In genomic region chr6:37128863-37129443, GRCh38 we compare ENCODE assay signal across 7 cellular contexts. TPM values are rescaled to one million over a fixed set of nuclear protein-coding genes. Genes with fewer than 3 reads are reported as not detected.
DNase-seq lines count a peak whose midpoint lies in the region; ATAC-seq, FAIRE-seq and TF ChIP-seq lines count a peak whose summit lies in the region.
"Not testable (repeated sequence)": the region's sequence is repeated elsewhere in the genome, so short reads cannot be mapped to it uniquely, and the experiment has no call there.

No MANE protein-coding gene starts in this region.

- H3K27ac Mint-ChIP-seq in H9 (peak overlapping the region; percentile 94 to 97 (median 95); a peak in 6 of 7 replicates), neural progenitor cell (peak overlapping the region; percentile 69)

- not testable (repeated sequence) for H3K9ac ChIP-seq in H9 (ENCODE audit: extremely low read depth, insufficient read length, low read length); neural progenitor cell
- peak overlapping the region; percentile 75 for H3K9ac ChIP-seq in HepG2 (ENCODE audit: insufficient read depth, low read depth, low read length)

- in situ Hi-C loops in Panc1 (cut with HindIII; ENCODE audit: low pct_unique_long_range_greater_than_20kb, low sequenced_read_pairs); brain microvascular endothelial cell (cut with HindIII; ENCODE audit: low pct_ligation_motif_present, low sequenced_read_pairs); HepG2 (cut with HindIII; ENCODE audit: extremely low pct_ligation_motif_present, low pct_unique_long_range_greater_than_20kb): not testable (repeated sequence)

- H4K8ac ChIP-seq in H9 (replicated peaks; ENCODE audit: insufficient read length, low read depth, low read length), result not testable (repeated sequence)

- not testable (repeated sequence) for H3K27me3 Mint-ChIP-seq in H9 (ENCODE audit: low read depth)
- H3K27me3 Mint-ChIP-seq in neural progenitor cell (ENCODE audit: insufficient read depth, low read depth), result peaks cover 22% of the 10 kb centered on the region

- not testable (repeated sequence) for TF ChIP-seq CTCF in H9 (conservative IDR thresholded peaks at IDR 0.05); Panc1 (IDR thresholded peaks at IDR 0.05); brain microvascular endothelial cell (IDR thresholded peaks at IDR 0.05; ENCODE audit: low read depth, low read length, missing control alignments); heart left ventricle (IDR thresholded peaks at IDR 0.05); HepG2 (CRISPR knock-in tag; IDR thresholded peaks at IDR 0.05); neural progenitor cell (IDR thresholded peaks at IDR 0.05); stomach (IDR thresholded peaks at IDR 0.05)

- not testable (repeated sequence) for BruUV-seq in Panc1 (replicated peaks; lab: Mats Ljungman, UMichigan); HepG2 (replicated peaks; lab: Mats Ljungman, UMichigan)

- not testable (repeated sequence) for DNase-seq in H9; Panc1 (ENCODE audit: low read depth, low spot score); brain microvascular endothelial cell; heart left ventricle; HepG2 (ENCODE audit: low spot score); neural progenitor cell (ENCODE audit: low spot score); stomach

- not testable (repeated sequence) for H3K79me1 ChIP-seq in H9 (ENCODE audit: insufficient read depth, low read depth, low read length, poor library complexity, severe bottlenecking)

- not testable (repeated sequence) for H2BK5ac ChIP-seq in H9 (ENCODE audit: insufficient read length, low read length)

- not testable (repeated sequence) for H3K18ac ChIP-seq in H9 (ENCODE audit: insufficient read length, low read depth, low read length)

- not testable (repeated sequence) for H3K27ac ChIP-seq in H9 (ENCODE audit: insufficient read length, low read depth, low read length); neural progenitor cell
- peak overlapping the region; percentile 98 for H3K27ac ChIP-seq in Panc1 (ENCODE audit: low read length)
- H3K27ac ChIP-seq in brain microvascular endothelial cell, result peak overlapping the region; percentile 77
- H3K27ac ChIP-seq in heart left ventricle, result peak overlapping the region in 11 of 12 donors; percentile 36 to 93 (median 62)
- H3K27ac ChIP-seq in HepG2 (ENCODE audit: extremely low read length, insufficient read depth, low read length), result peak overlapping the region; percentile 95
- H3K27ac ChIP-seq in stomach, result peak overlapping the region in 4 of 5 donors; percentile 5 to 90 (median 42)

- ATAC-seq in Panc1, heart left ventricle: not testable (repeated sequence)
- ATAC-seq in HepG2, result peak; percentile 15

- not testable (repeated sequence) for TF ChIP-seq POLR2A in heart left ventricle (IDR thresholded peaks at IDR 0.05); HepG2 (IDR thresholded peaks at IDR 0.05; ENCODE audit: insufficient read depth in 1 of 2, low read depth in 2 of 2, low read length in 2 of 2); stomach (IDR thresholded peaks at IDR 0.05)

- not testable (repeated sequence) for H3K9me3 ChIP-seq in H9 (ENCODE audit: control insufficient read depth, low read depth, low read length); Panc1 (ENCODE audit: control insufficient read depth, insufficient read depth, low read depth, low read length); heart left ventricle; HepG2 (ENCODE audit: low read length); neural progenitor cell (ENCODE audit: low read depth); stomach

- H4K91ac ChIP-seq in H9 (ENCODE audit: insufficient read length, low read depth, low read length), result not testable (repeated sequence)

- H4K5ac ChIP-seq in H9 (ENCODE audit: insufficient read length, low read depth, low read length), result not testable (repeated sequence)

- H3K23ac ChIP-seq in H9 (ENCODE audit: insufficient read length, low read depth, low read length), result not testable (repeated sequence)

- H4K20me1 ChIP-seq in H9 (ENCODE audit: control insufficient read depth, insufficient read depth, insufficient read length); HepG2 (ENCODE audit: insufficient read depth, low read length); neural progenitor cell (ENCODE audit: low read depth): not testable (repeated sequence)

- H2BK120ac ChIP-seq in H9 (ENCODE audit: low read depth, low read length, poor library complexity, severe bottlenecking), result not testable (repeated sequence)

- not testable (repeated sequence) for H2BK12ac ChIP-seq in H9 (ENCODE audit: insufficient read length, low read depth, low read length)

- not testable (repeated sequence) for H2AFZ ChIP-seq in H9 (ENCODE audit: low read length); HepG2 (ENCODE audit: low read length); neural progenitor cell (replicated peaks)

- not testable (repeated sequence) for H3K36me3 ChIP-seq in Panc1 (ENCODE audit: control insufficient read depth, insufficient read depth, low read length); brain microvascular endothelial cell (replicated peaks); heart left ventricle; HepG2 (replicated peaks in 1 of 2; ENCODE audit: control insufficient read depth in 1 of 2, insufficient read depth in 2 of 2, low read length in 2 of 2); neural progenitor cell; stomach

- POLR2A ChIA-PET in Panc1 (lab: Charles Lee), result interaction anchor here (0.7 kb wide), 1 partner anchor 41 kb away, joined by 11 read pairs; no protein-coding TSS in a partner anchor
- POLR2A ChIA-PET in HepG2 (lab: Yijun Ruan, JAX), result interaction anchor here (0.5 to 5.4 kb wide), 17 partner anchors 9 to 519 kb away, joined by 3 to 234 read pairs (median 18); partner anchors contain the start of gene PIM1

- peaks cover 58 to 72% of the 10 kb centered on the region in 2 experiments for H3K4me1 Mint-ChIP-seq in H9
- H3K4me1 Mint-ChIP-seq in neural progenitor cell, result peaks cover 65% of the 10 kb centered on the region

- intact Hi-C loops in Panc1 (cut with micrococcal nuclease; ENCODE audit: unreplicated experiment) (loop anchor here (5.0 kb wide), 1 partner anchor 72 kb away; no protein-coding TSS in a partner anchor), HepG2 (cut with micrococcal nuclease; ENCODE audit: unreplicated experiment) (loop anchor here (1.0 to 5.0 kb wide), 3 partner anchors 25 to 72 kb away; no protein-coding TSS in a partner anchor)
- intact Hi-C loops in heart left ventricle (cut with DNase I); stomach (cut with DNase I; ENCODE audit: low total_unique reads): not testable (repeated sequence)

- H2BK20ac ChIP-seq in H9 (ENCODE audit: low read depth, low read length, poor library complexity, severe bottlenecking), result not testable (repeated sequence)

- not testable (repeated sequence) for H3K23me2 ChIP-seq in H9 (ENCODE audit: insufficient read length, low read depth, low read length, poor library complexity, severe bottlenecking)

- H2AK5ac ChIP-seq in H9 (ENCODE audit: insufficient read length, low read length), result not testable (repeated sequence)

- H3K4me3 Mint-ChIP-seq in H9, result 0 out of 5 replicates have a peak overlapping the region, but pooled peaks of 1 of the 2 experiments have one; percentile 20
- not testable (repeated sequence) for H3K4me3 Mint-ChIP-seq in neural progenitor cell

- H3K36me3 Mint-ChIP-seq in H9 (ENCODE audit: insufficient read depth in 1 of 3, low read depth in 3 of 3), result peaks cover 10 to 16% (median 10%) of the 10 kb centered on the region in 3 experiments
- H3K36me3 Mint-ChIP-seq in neural progenitor cell, result not testable (repeated sequence)

- not testable (repeated sequence) for TF ChIP-seq RAD21 in HepG2 (CRISPR knock-in tag; IDR thresholded peaks at IDR 0.05)

- not testable (repeated sequence) for FAIRE-seq in HepG2 (lab: Jason Lieb, UNC)

- not testable (repeated sequence) for TF ChIP-seq EP300 in HepG2 (IDR thresholded peaks at IDR 0.05; ENCODE audit: low read depth in 2 of 2, low read length in 2 of 2); HepG2 (CRISPR knock-in tag; IDR thresholded peaks at IDR 0.05; ENCODE audit: borderline replicate concordance); stomach (IDR thresholded peaks at IDR 0.05)

- peaks cover 68% of the 10 kb centered on the region for H3F3A ChIP-seq in neural progenitor cell (ENCODE audit: low read depth)

- not testable (repeated sequence) for H3K79me2 ChIP-seq in H9 (ENCODE audit: insufficient read depth, low read length); HepG2 (ENCODE audit: insufficient read depth, low read length)
- H3K79me2 ChIP-seq in neural progenitor cell (ENCODE audit: low read depth), result peaks cover 12% of the 10 kb centered on the region

- H2BK15ac ChIP-seq in H9 (ENCODE audit: low read depth, low read length), result not testable (repeated sequence)

- H3K4me3 ChIP-seq in Panc1 (ENCODE audit: low read depth in 2 of 2, low read length in 2 of 2); brain microvascular endothelial cell (ENCODE audit: low read depth, low read length); heart left ventricle; neural progenitor cell; stomach: not testable (repeated sequence)
- peak overlapping the region in 2 of 3 experiments; percentile 23 to 52; a peak in 3 of 6 replicates for H3K4me3 ChIP-seq in HepG2 (replicated peaks in 1 of 3; ENCODE audit: insufficient read depth in 1 of 3, low read depth in 2 of 3, low read length in 3 of 3)

- not testable (repeated sequence) for H3K4ac ChIP-seq in H9 (ENCODE audit: low read depth, low read length)

- H3K9me3 Mint-ChIP-seq in H9, neural progenitor cell: not testable (repeated sequence)

- H3K27me3 ChIP-seq in H9 (ENCODE audit: insufficient read depth, low read length); Panc1 (ENCODE audit: control insufficient read depth, insufficient read depth, low read length); brain microvascular endothelial cell (replicated peaks); heart left ventricle; HepG2 (ENCODE audit: control insufficient read depth in 1 of 2, insufficient read depth in 2 of 2, low read length in 2 of 2); neural progenitor cell; stomach: not testable (repeated sequence)

- H3K56ac ChIP-seq in H9 (ENCODE audit: insufficient read length, low read depth, low read length), result not testable (repeated sequence)

- H3K4me1 ChIP-seq in H9 (ENCODE audit: insufficient read depth, low read length), result peaks cover 12% of the 10 kb centered on the region; the same call in 1 of the 2 replicates
- H3K4me1 ChIP-seq in Panc1 (ENCODE audit: control insufficient read depth, insufficient read depth, low read length), result peaks cover 65% of the 10 kb centered on the region
- H3K4me1 ChIP-seq in heart left ventricle, result peaks cover 0 to 42% (median 18%) of the 10 kb centered on the region in 12 donors
- peaks cover 89% of the 10 kb centered on the region for H3K4me1 ChIP-seq in HepG2 (ENCODE audit: insufficient read depth, low read length)
- H3K4me1 ChIP-seq in neural progenitor cell, result peaks cover 33% of the 10 kb centered on the region
- H3K4me1 ChIP-seq in stomach, result peaks cover 27 to 63% (median 44%) of the 10 kb centered on the region in 4 donors

- not testable (repeated sequence) for H3K14ac ChIP-seq in H9 (ENCODE audit: insufficient read depth, low read length)

- H3T11ph ChIP-seq in H9 (ENCODE audit: low read length), result not testable (repeated sequence)

- no CpG with 5 or more reads among the region's 12 CpGs for WGBS in H9 (ENCODE audit: extremely low coverage, insufficient read length, low lambda C conversion rate)
- WGBS in heart left ventricle, 4 donors, result 92 to 93% (median 93%) methylated on average over 12 of the region's 12 CpGs
- 53% methylated on average over 12 of the region's 12 CpGs for WGBS in HepG2 (ENCODE audit: low lambda C conversion rate)
- WGBS in stomach, 5 donors, result 86 to 90% (median 88%) methylated on average over 12 of the region's 12 CpGs

- CTCF ChIA-PET in Panc1 (lab: Charles Lee) (interaction anchor here (0.6 to 1.0 kb wide), 3 partner anchors 13 to 78 kb away, joined by 3 to 6 read pairs (median 3); no protein-coding TSS in a partner anchor), HepG2 (lab: Yijun Ruan, JAX; ENCODE audit: low intra/inter-chr PET ratio, low total read pairs) (interaction anchor here (1.9 kb wide), 1 partner anchor 43 kb away, joined by 6 read pairs; no protein-coding TSS in a partner anchor)

- not testable (repeated sequence) for H3K4me2 ChIP-seq in H9 (ENCODE audit: insufficient read depth, insufficient read length, low read length); neural progenitor cell
- H3K4me2 ChIP-seq in HepG2 (ENCODE audit: low read depth, low read length), result peak overlapping the region; percentile 79

RNA-seq across cellular contexts. Expression of gene PIM1, which starts 41.0 kb away (rescaled TPM):
- 46.7 and 47.5 TPM in 2 replicates for total RNA-seq in H9 (2021)
- 42.1 TPM for total RNA-seq in Panc1 (2021; ENCODE audit: unreplicated experiment)
- 24.5 TPM for polyA plus RNA-seq in Panc1 (2012; ENCODE audit: insufficient read length)
- total RNA-seq in heart left ventricle, result 10 to 100 TPM in 6 of 9 donors, 1 to 10 TPM in 3; 7.0 to 81.8 (median 16.0) TPM
- polyA plus RNA-seq in heart left ventricle, result 10 to 100 TPM in 1 of 2 donors, 1 to 10 TPM in 1; 8.2 to 23.1 TPM
- 19.1 and 29.4 TPM in 2 replicates for total RNA-seq in HepG2 (2016; rRNA removed; fragmentation: Illumina TruSeq; extraction: Trizol)
- 13.7 and 14.9 TPM in 2 replicates for total RNA-seq in HepG2 (2016; cell fraction: cytosol; rRNA removed; fragmentation: Illumina TruSeq; extraction: Trizol; ENCODE audit: low read depth)
- total RNA-seq in HepG2 (2016; cell fraction: insoluble cytoplasmic fraction; rRNA removed; fragmentation: Illumina TruSeq; extraction: Trizol), result 14.8 and 30.7 TPM in 2 replicates
- total RNA-seq in HepG2 (2016; cell fraction: membrane; rRNA removed; fragmentation: Illumina TruSeq; extraction: Trizol), result 28.0 and 32.4 TPM in 2 replicates
- 29.7 and 34.7 TPM in 2 replicates for total RNA-seq in HepG2 (2016; cell fraction: nucleus; rRNA removed; fragmentation: Illumina TruSeq; extraction: Trizol)
- 117 and 149 TPM in 2 replicates for polyA plus RNA-seq in HepG2 (2011; rRNA removed)
- polyA plus RNA-seq in HepG2 (2011; cell fraction: cytosol; rRNA removed), result 60.3 and 76.2 TPM in 2 replicates
- 145 and 149 TPM in 2 replicates for polyA plus RNA-seq in HepG2 (2011; cell fraction: nucleus; rRNA removed)
- polyA plus RNA-seq in HepG2 (2012), result 142 and 149 TPM in 2 replicates
- 3.1 and 3.3 TPM in 2 replicates for polyA plus RNA-seq in HepG2 (2016; cell fraction: cytosol; fragmentation: Illumina TruSeq; extraction: Trizol; ENCODE audit: low read depth)
- 15.9 and 19.2 TPM in 2 replicates for polyA plus RNA-seq in HepG2 (2016; cell fraction: insoluble cytoplasmic fraction; fragmentation: Illumina TruSeq; extraction: Trizol; ENCODE audit: low read depth)
- polyA plus RNA-seq in HepG2 (2016; cell fraction: membrane; fragmentation: Illumina TruSeq; extraction: Trizol; ENCODE audit: low read depth), result 7.9 and 8.1 TPM in 2 replicates
- 68.4 and 71.9 TPM in 2 replicates for polyA plus RNA-seq in HepG2 (2016; cell fraction: nucleus; fragmentation: Illumina TruSeq; extraction: Trizol; ENCODE audit: insufficient read depth, low read depth)
- 24.0 and 183 TPM in 2 replicates for polyA minus RNA-seq in HepG2 (2011; rRNA and poly(A)+ RNA removed; ENCODE audit: low replicate concordance)
- 66.0 and 82.3 TPM in 2 replicates for polyA minus RNA-seq in HepG2 (2011; cell fraction: cytosol; rRNA and poly(A)+ RNA removed)
- 45.6 and 58.6 TPM in 2 replicates for polyA minus RNA-seq in HepG2 (2011; cell fraction: nucleus; rRNA and poly(A)+ RNA removed)
- total RNA-seq in neural progenitor cell (ENCODE audit: low replicate concordance), result 9.1 and 18.9 TPM in 2 replicates
- total RNA-seq in stomach, result 10 to 100 TPM in 4 of 5 donors, 1 to 10 TPM in 1; 9.8 to 52.9 (median 16.9) TPM
- polyA plus RNA-seq in stomach, result 10 to 100 TPM; 19.9 to 59.1 (median 25.5) TPM
